In genomic region chr4:187286536-187286935, GRCh38 we compare ENCODE assay signal across 32 cellular contexts.
DNase-seq lines count a peak whose midpoint lies in the region; ATAC-seq and TF ChIP-seq lines count a peak whose summit lies in the region.
"Had no signal": no experiment of that assay in that cellular context is flagged by ENCODE, and none has a peak within 500 bp of the region (broad histone marks: within the 10 kb centered on the region; RNA-seq: fewer than 3 reads in every experiment).

No MANE protein-coding gene starts in this region.

- no peaks in the 10 kb centered on the region for H3K9me3 ChIP-seq in adipocyte (ENCODE audit: control insufficient read depth, low read length)
- H3K9me3 ChIP-seq: body of pancreas, esophagus muscularis mucosa, prostate gland, tibial nerve had no signal

- H3K36me3 Mint-ChIP-seq in nephron progenitor cell (ENCODE audit: low read depth), result peaks cover 4% of the 10 kb centered on the region
- H3K36me3 Mint-ChIP-seq: naive thymus-derived CD8-positive, alpha-beta T cell had no signal

- no peaks in the 10 kb centered on the region for H3K4me1 ChIP-seq in adipocyte (ENCODE audit: control insufficient read depth, insufficient read depth, low read length)
- H3K4me1 ChIP-seq: body of pancreas, esophagus muscularis mucosa, prostate gland, tibial nerve had no signal

- no peaks in the 10 kb centered on the region for H3K36me3 ChIP-seq in adipocyte (ENCODE audit: control insufficient read depth, insufficient read depth, low read length, severe bottlenecking)
- H3K36me3 ChIP-seq: esophagus muscularis mucosa, prostate gland, tibial nerve had no signal

- H3K4me1 Mint-ChIP-seq in nephron progenitor cell, result peaks cover 32% of the 10 kb centered on the region
- H3K4me1 Mint-ChIP-seq: activated B cell treated with CpG ODN at 0.5 μM for 24 hours; activated CD4-positive, alpha-beta T cell treated with anti-CD3 and anti-CD28 coated beads, Interleukin-2, amount 10 ng/mL, durations not matched to agents 7 days and 5 days; activated naive CD8-positive, alpha-beta T cell treated with anti-CD3 and anti-CD28 coated beads, Interleukin-2, amount 50 U/mL, for 24 hours; naive thymus-derived CD8-positive, alpha-beta T cell had no signal

- peaks cover 14% of the 10 kb centered on the region for H3K9me3 Mint-ChIP-seq in nephron progenitor cell

- H3K4me3 Mint-ChIP-seq in nephron progenitor cell, result peak overlapping the region; percentile 10
- H3K4me3 Mint-ChIP-seq: activated B cell treated with CpG ODN at 0.5 μM for 24 hours; activated CD4-positive, alpha-beta T cell treated with anti-CD3 and anti-CD28 coated beads, Interleukin-2, amount 10 ng/mL, durations not matched to agents 7 days and 5 days; activated naive CD8-positive, alpha-beta T cell treated with anti-CD3 and anti-CD28 coated beads, Interleukin-2, amount 50 U/mL, for 24 hours; activated T-cell treated with anti-CD3 and anti-CD28 coated beads, Interleukin-2, amount 50 U/mL, for 24 hours; naive thymus-derived CD8-positive, alpha-beta T cell had no signal

- H3K4me3 ChIP-seq in adipocyte (ENCODE audit: low read length), result no peak overlapping the region
- no peak overlapping the region for H3K4me3 ChIP-seq in fibroblast of villous mesenchyme (ENCODE audit: low read depth, low read length)
- H3K4me3 ChIP-seq: body of pancreas, dorsolateral prefrontal cortex, esophagus muscularis mucosa, prostate gland, SK-N-MC, tibial nerve had no signal

- H3K27me3 Mint-ChIP-seq in nephron progenitor cell (ENCODE audit: low read depth, poor library complexity), result no peaks in the 10 kb centered on the region
- H3K27me3 Mint-ChIP-seq: activated B cell treated with CpG ODN at 0.5 μM for 24 hours; activated CD4-positive, alpha-beta T cell treated with anti-CD3 and anti-CD28 coated beads, Interleukin-2, amount 10 ng/mL, durations not matched to agents 7 days and 5 days; activated naive CD8-positive, alpha-beta T cell treated with anti-CD3 and anti-CD28 coated beads, Interleukin-2, amount 50 U/mL, for 24 hours; activated T-cell treated with anti-CD3 and anti-CD28 coated beads, Interleukin-2, amount 50 U/mL, for 24 hours; naive thymus-derived CD8-positive, alpha-beta T cell had no signal

- DNase-seq in ELF-1 (ENCODE audit: low read depth, low spot score) (peak; percentile 9), adipocyte (ENCODE audit: low read depth) (peak; percentile 41), fibroblast of villous mesenchyme (ENCODE audit: low read depth) (peak; percentile 71), nephron progenitor cell (no peak), HCEC 1CT (no peak)
- DNase-seq in stimulated activated CD4-positive, alpha-beta T cell treated with anti-CD3 and anti-CD28 coated beads, Interleukin-1b, Interleukin-23, amount 100 ng/mL, for 48 hours, result no peak
- DNase-seq: ACHN; activated B cell treated with CpG ODN at 0.5 μM for 24 hours; activated CD4-positive, alpha-beta T cell treated with anti-CD3 and anti-CD28 coated beads, Interleukin-2, amount 10 ng/mL, durations not matched to agents 7 days and 5 days; activated gamma-delta T cell treated with Interleukin-2 at 50 U/mL for 16 hours; activated naive CD8-positive, alpha-beta T cell treated with anti-CD3 and anti-CD28 coated beads, Interleukin-2, amount 50 U/mL, for 24 hours; activated T-cell treated with anti-CD3 and anti-CD28 coated beads, Interleukin-2, amount 50 U/mL, for 24 hours; body of pancreas; cerebellar nuclear complex; DMS53; dorsolateral prefrontal cortex; KG1; left ventricle myocardium superior; MM.1S; naive thymus-derived CD8-positive, alpha-beta T cell; NCI-H1930; NCI-H2171 treated with DMSO at 0.1 percent for 48 hours; NCI-H510A; occipital lobe; stimulated activated CD4-positive, alpha-beta T cell treated with anti-CD3 and anti-CD28 coated beads, Interleukin-4, amount 100 ng/mL, for 24 hours had no signal

- H3K27me3 ChIP-seq in adipocyte (replicated peaks; ENCODE audit: control insufficient read depth, insufficient read depth, low read length), result no peaks in the 10 kb centered on the region
- H3K27me3 ChIP-seq: body of pancreas, esophagus muscularis mucosa, tibial nerve had no signal

- TF ChIP-seq CTCF in fibroblast of villous mesenchyme (IDR thresholded peaks at IDR 0.05; ENCODE audit: insufficient read depth, low read depth, low read length), result no peak
- no peak for TF ChIP-seq CTCF in nephron progenitor cell (IDR thresholded peaks at IDR 0.05)

- no peak for ATAC-seq in HG02678 (IDR thresholded peaks at IDR 0.05; ENCODE audit: unreplicated experiment)
- ATAC-seq in HG03045 (IDR thresholded peaks at IDR 0.05; ENCODE audit: unreplicated experiment), result no peak
- ATAC-seq: activated naive CD8-positive, alpha-beta T cell treated with anti-CD3 and anti-CD28 coated beads, Interleukin-2, amount 50 U/mL, for 24 hours; body of pancreas; left ventricle myocardium superior; naive thymus-derived CD8-positive, alpha-beta T cell; sciatic nerve had no signal

- H3K27ac Mint-ChIP-seq in nephron progenitor cell, result peak overlapping the region; percentile 85
- H3K27ac Mint-ChIP-seq: activated B cell treated with CpG ODN at 0.5 μM for 24 hours; activated CD4-positive, alpha-beta T cell treated with anti-CD3 and anti-CD28 coated beads, Interleukin-2, amount 10 ng/mL, durations not matched to agents 7 days and 5 days; activated naive CD8-positive, alpha-beta T cell treated with anti-CD3 and anti-CD28 coated beads, Interleukin-2, amount 50 U/mL, for 24 hours; activated T-cell treated with anti-CD3 and anti-CD28 coated beads, Interleukin-2, amount 50 U/mL, for 24 hours; naive thymus-derived CD8-positive, alpha-beta T cell had no signal

- H3K9ac ChIP-seq in adipocyte (ENCODE audit: low read length), result no peak overlapping the region

Comparison
In these comparisons a context has a peak if more than half of its experiments do, and no peak if none do; other contexts are left out.
1. DNase-seq: peak in ELF-1 (single experiment), adipocyte (single experiment) and fibroblast of villous mesenchyme (single experiment); none in nephron progenitor cell (single experiment), HCEC 1CT (single experiment) and stimulated activated CD4-positive, alpha-beta T cell treated with anti-CD3 and anti-CD28 coated beads, Interleukin-1b, Interleukin-23, amount 100 ng/mL, for 48 hours (single experiment).